1 cellular context compared by ENCODE assay signal in genomic region chr13:49561064-49561410, GRCh38.
TF ChIP-seq lines count a peak whose summit lies in the region.

No MANE protein-coding gene starts in this region.

TF ChIP-seq in WTC11, 78 proteins besides CTCF, POLR2A, EP300 and RAD21 (continued from another document):
- no peak for TF ChIP-seq ZNF281 (CRISPR knock-in tag; IDR thresholded peaks at IDR 0.05)
- no peak for TF ChIP-seq SMAD3 (CRISPR knock-in tag; IDR thresholded peaks at IDR 0.05; ENCODE audit: borderline replicate concordance)
- TF ChIP-seq MXD4 (CRISPR knock-in tag; IDR thresholded peaks at IDR 0.05; ENCODE audit: borderline replicate concordance), result no peak
TF ChIP-seq in WTC11: peak in this region for 0.
